Comparison of ENCODE assay signal across 1 cellular context in the genomic region with DNA sequence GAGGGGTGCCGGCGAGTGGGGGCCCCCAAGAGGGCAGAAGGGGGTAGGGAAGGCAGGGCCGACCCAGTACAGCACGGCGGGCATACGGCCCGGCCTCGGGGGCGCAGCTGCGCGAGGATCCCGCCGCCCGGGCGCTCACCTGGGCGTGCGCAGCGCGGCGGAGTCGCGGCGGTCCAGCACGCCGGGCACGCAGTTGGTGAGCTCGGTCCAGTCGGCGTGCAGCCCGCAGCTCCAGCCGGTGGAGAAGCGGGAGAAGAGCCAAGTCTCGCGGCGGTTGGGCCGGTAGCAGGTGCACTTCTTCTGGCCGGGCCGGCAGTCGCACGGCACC.
A peak's percentile ranks its signal among the peaks of the same experiment; 100 is the strongest.
TF ChIP-seq lines count a peak whose summit lies in the region.

No MANE protein-coding gene starts in this region.

TF ChIP-seq in HepG2, 621 proteins besides CTCF, POLR2A, EP300 and RAD21 (continued from another document):
- TF ChIP-seq SIN3A (IDR thresholded peaks at IDR 0.05; ENCODE audit: borderline replicate concordance, low read depth, low read length) (0 out of 2 replicates have a peak, but pooled peaks have one; percentile 1), ZSCAN21 (CRISPR knock-in tag; IDR thresholded peaks at IDR 0.05; ENCODE audit: borderline replicate concordance) (0 out of 2 replicates have a peak, but pooled peaks have one; percentile 20), KAT7 (CRISPR knock-in tag; IDR thresholded peaks at IDR 0.05; ENCODE audit: borderline replicate concordance) (peak; percentile 71; the same call in 1 of the 2 replicates), RBFOX2 (IDR thresholded peaks at IDR 0.05; ENCODE audit: low read depth, low read length) (peak; percentile 92), ZNF777 (CRISPR knock-in tag; IDR thresholded peaks at IDR 0.05) (peak; percentile 42; the same call in 1 of the 2 replicates), YEATS4 (CRISPR knock-in tag; IDR thresholded peaks at IDR 0.05; ENCODE audit: borderline replicate concordance) (peak; percentile 46; the same call in 1 of the 2 replicates), ZFY (CRISPR knock-in tag; IDR thresholded peaks at IDR 0.05) (peak; percentile 46), TAF1 (CRISPR knock-in tag; IDR thresholded peaks at IDR 0.05) (peak; percentile 3; the same call in 1 of the 2 replicates), ZNF766 (CRISPR knock-in tag; IDR thresholded peaks at IDR 0.05; ENCODE audit: borderline replicate concordance) (peak; percentile 17; the same call in 1 of the 2 replicates)
- TF ChIP-seq, protein P1, sequence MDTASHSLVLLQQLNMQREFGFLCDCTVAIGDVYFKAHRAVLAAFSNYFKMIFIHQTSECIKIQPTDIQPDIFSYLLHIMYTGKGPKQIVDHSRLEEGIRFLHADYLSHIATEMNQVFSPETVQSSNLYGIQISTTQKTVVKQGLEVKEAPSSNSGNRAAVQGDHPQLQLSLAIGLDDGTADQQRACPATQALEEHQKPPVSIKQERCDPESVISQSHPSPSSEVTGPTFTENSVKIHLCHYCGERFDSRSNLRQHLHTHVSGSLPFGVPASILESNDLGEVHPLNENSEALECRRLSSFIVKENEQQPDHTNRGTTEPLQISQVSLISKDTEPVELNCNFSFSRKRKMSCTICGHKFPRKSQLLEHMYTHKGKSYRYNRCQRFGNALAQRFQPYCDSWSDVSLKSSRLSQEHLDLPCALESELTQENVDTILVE (CRISPR knock-in tag; IDR thresholded peaks at IDR 0.05) = 0 out of 2 replicates have a peak, but pooled peaks have one; percentile 10
- TF ChIP-seq, protein P2, sequence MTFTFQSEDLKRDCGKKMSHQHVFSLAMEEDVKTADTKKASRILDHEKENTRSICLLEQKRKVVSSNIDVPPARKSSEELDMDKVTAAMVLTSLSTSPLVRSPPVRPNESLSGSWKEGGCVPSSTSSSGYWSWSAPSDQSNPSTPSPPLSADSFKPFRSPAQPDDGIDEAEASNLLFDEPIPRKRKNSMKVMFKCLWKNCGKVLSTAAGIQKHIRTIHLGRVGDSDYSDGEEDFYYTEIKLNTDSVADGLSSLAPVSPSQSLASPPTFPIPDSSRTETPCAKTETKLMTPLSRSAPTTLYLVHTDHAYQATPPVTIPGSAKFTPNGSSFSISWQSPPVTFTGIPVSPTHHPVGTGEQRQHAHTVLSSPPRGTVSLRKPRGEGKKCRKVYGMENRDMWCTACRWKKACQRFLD (CRISPR knock-in tag; IDR thresholded peaks at IDR 0.05; ENCODE audit: borderline replicate concordance) = peak; percentile 39; the same call in 1 of the 2 replicates
- TF ChIP-seq, protein P3, sequence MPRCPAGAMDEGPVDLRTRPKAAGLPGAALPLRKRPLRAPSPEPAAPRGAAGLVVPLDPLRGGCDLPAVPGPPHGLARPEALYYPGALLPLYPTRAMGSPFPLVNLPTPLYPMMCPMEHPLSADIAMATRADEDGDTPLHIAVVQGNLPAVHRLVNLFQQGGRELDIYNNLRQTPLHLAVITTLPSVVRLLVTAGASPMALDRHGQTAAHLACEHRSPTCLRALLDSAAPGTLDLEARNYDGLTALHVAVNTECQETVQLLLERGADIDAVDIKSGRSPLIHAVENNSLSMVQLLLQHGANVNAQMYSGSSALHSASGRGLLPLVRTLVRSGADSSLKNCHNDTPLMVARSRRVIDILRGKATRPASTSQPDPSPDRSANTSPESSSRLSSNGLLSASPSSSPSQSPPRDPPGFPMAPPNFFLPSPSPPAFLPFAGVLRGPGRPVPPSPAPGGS (CRISPR knock-in tag; IDR thresholded peaks at IDR 0.05) = 0 out of 2 replicates have a peak, but pooled peaks have one; percentile 19
- TF ChIP-seq, protein P4, sequence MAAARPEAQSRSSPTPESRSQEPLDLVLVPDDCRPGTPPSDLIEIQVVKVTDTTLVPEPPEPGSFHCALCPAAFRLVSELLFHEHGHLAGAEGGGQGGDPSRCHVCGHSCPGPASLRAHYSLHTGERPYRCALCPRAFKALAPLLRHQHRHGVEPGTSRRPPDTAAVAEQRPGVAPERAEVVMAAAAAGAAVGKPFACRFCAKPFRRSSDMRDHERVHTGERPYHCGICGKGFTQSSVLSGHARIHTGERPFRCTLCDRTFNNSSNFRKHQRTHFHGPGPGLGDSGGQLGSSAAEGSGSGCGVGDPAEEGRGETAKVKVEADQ (CRISPR knock-in tag; IDR thresholded peaks at IDR 0.05; ENCODE audit: borderline replicate concordance) = 0 out of 2 replicates have a peak, but pooled peaks have one; percentile 23
- TF ChIP-seq, protein P5, sequence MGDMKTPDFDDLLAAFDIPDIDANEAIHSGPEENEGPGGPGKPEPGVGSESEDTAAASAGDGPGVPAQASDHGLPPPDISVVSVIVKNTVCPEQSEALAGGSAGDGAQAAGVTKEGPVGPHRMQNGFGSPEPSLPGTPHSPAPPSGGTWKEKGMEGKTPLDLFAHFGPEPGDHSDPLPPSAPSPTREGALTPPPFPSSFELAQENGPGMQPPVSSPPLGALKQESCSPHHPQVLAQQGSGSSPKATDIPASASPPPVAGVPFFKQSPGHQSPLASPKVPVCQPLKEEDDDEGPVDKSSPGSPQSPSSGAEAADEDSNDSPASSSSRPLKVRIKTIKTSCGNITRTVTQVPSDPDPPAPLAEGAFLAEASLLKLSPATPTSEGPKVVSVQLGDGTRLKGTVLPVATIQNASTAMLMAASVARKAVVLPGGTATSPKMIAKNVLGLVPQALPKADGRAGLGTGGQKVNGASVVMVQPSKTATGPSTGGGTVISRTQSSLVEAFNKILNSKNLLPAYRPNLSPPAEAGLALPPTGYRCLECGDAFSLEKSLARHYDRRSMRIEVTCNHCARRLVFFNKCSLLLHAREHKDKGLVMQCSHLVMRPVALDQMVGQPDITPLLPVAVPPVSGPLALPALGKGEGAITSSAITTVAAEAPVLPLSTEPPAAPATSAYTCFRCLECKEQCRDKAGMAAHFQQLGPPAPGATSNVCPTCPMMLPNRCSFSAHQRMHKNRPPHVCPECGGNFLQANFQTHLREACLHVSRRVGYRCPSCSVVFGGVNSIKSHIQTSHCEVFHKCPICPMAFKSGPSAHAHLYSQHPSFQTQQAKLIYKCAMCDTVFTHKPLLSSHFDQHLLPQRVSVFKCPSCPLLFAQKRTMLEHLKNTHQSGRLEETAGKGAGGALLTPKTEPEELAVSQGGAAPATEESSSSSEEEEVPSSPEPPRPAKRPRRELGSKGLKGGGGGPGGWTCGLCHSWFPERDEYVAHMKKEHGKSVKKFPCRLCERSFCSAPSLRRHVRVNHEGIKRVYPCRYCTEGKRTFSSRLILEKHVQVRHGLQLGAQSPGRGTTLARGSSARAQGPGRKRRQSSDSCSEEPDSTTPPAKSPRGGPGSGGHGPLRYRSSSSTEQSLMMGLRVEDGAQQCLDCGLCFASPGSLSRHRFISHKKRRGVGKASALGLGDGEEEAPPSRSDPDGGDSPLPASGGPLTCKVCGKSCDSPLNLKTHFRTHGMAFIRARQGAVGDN (CRISPR knock-in tag; IDR thresholded peaks at IDR 0.05) = peak; percentile 8
